In the genomic region with DNA sequence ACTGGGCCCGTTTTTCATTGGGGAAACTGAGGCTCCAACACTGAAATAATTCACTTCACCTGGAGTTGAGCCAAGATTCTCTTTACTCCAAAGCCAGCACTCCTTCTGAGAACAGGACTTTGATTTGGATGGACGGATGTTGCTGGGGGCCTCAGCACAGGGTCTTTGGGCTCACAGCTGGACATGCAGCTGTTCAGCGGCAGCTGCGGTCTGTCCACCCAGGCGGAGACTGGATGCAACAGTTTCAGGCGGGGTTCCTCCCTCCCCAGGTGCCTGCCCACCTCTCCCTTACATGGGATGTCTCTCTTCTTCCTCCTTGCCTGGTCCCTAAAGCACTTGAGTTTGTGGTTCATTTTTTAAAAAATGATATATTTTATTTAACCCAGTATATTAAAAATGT, we compare ENCODE assay signal across 11 cellular contexts.
"Had no signal": no experiment of that assay in that cellular context is flagged by ENCODE, and none has a peak within 500 bp of the region (broad histone marks: within the 10 kb centered on the region; RNA-seq: fewer than 3 reads in every experiment).

No MANE protein-coding gene starts in this region.

- ATAC-seq: GM23338, HCT116 had no signal

- FAIRE-seq: H1, H54 had no signal

- H3K9ac ChIP-seq: GM23248 had no signal

- H3K9me3 ChIP-seq: HAP-1 had no signal

- H3K27ac ChIP-seq: GM23248 had no signal

- H3K4me3 ChIP-seq: GM23248, GM23338, HAP-1 had no signal

- H3K4me2 ChIP-seq: GM23338 had no signal

- H2AFZ ChIP-seq: GM23248, GM23338 had no signal

- H3K36me3 ChIP-seq: HAP-1 had no signal

- H3K4me1 ChIP-seq: HAP-1 had no signal

- DNase-seq: GM23248, GOT3, H7, H9, HCEC 1CT, HFFc6 had no signal
